Comparison of ENCODE assay signal across 16 cellular contexts in the genomic region with DNA sequence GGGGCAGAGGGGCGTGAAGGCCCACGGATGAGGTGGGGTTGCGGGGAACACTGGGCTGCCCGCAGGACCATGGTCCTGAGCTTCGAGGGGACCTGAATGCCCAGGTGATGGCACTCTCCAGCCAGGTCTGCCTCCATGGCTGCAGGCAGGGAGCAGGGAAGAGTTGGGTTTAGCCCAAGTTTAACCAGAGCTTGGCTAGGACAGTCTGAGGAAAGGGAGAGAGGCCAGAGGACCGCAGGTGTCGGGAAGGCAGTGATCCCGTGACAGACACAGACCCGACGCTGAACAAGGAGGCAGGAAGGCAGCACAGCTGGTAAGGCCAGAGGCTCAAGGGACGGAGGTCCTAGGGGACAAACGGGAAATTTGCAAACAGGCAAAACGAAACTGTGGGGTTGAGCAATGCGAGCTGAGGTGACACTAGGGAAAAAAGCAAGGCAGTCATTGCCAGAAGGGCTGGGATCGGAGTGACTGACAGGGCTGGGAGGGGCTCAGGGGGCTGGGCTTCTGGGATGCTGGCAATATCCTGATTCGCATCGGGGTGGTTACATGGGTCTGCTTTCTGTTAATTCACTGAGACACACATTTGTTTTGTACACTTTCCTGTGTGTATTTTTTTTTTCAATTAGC. TPM values are rescaled to one million over a fixed set of nuclear protein-coding genes. Genes with fewer than 3 reads are reported as not detected.
"Had no signal": no experiment of that assay in that cellular context is flagged by ENCODE, and none has a peak within 500 bp of the region (broad histone marks: within the 10 kb centered on the region; RNA-seq: fewer than 3 reads in every experiment).

No MANE protein-coding gene starts in this region.

- H3K27ac Mint-ChIP-seq: activated B cell treated with CpG ODN at 0.5 μM for 24 hours; activated naive CD4-positive, alpha-beta T cell treated with anti-CD3 and anti-CD28 coated beads, Interleukin-2, amount 50 U/mL, for 24 hours; brain; nephron; T-helper 1 cell treated with Interleukin-12 subunit alpha and Interleukin-12 subunit beta and Interleukin-4 antibody, amounts not matched to agents 30 μg/mL and 1 μg/mL, for 36 hours had no signal

- H3K9me3 Mint-ChIP-seq: activated B cell treated with CpG ODN at 0.5 μM for 24 hours; activated naive CD4-positive, alpha-beta T cell treated with anti-CD3 and anti-CD28 coated beads, Interleukin-2, amount 50 U/mL, for 24 hours; brain; immature natural killer cell; nephron; T-helper 1 cell treated with Interleukin-12 subunit alpha and Interleukin-12 subunit beta and Interleukin-4 antibody, amounts not matched to agents 30 μg/mL and 1 μg/mL, for 36 hours had no signal

- H3K9me3 ChIP-seq: ovary had no signal

- FAIRE-seq: endothelial cell of umbilical vein, small intestine had no signal

- H3K27me3 Mint-ChIP-seq: activated B cell treated with CpG ODN at 0.5 μM for 24 hours had no signal

- H3K4me1 Mint-ChIP-seq: activated naive CD4-positive, alpha-beta T cell treated with anti-CD3 and anti-CD28 coated beads, Interleukin-2, amount 50 U/mL, for 24 hours; brain had no signal

- DNase-seq: activated B cell treated with CpG ODN at 0.5 μM for 24 hours; activated CD4-positive, alpha-beta T cell treated with anti-CD3 and anti-CD28 coated beads, Interleukin-2, amount 50 U/mL, for 1 hour; activated effector memory CD4-positive, alpha-beta T cell treated with Interleukin-2 at 50 U/mL for 16 hours; foreskin keratinocyte; immature natural killer cell; mammary epithelial cell; ovary; small intestine had no signal

- H3K4me3 Mint-ChIP-seq: activated B cell treated with CpG ODN at 0.5 μM for 24 hours; activated naive CD4-positive, alpha-beta T cell treated with anti-CD3 and anti-CD28 coated beads, Interleukin-2, amount 50 U/mL, for 24 hours; brain; immature natural killer cell; nephron; T-helper 1 cell treated with Interleukin-12 subunit alpha and Interleukin-12 subunit beta and Interleukin-4 antibody, amounts not matched to agents 30 μg/mL and 1 μg/mL, for 36 hours had no signal

- H3K27me3 ChIP-seq: dorsolateral prefrontal cortex, foreskin keratinocyte, ovary had no signal

- ATAC-seq: foreskin keratinocyte had no signal

- H3K4me1 ChIP-seq: foreskin keratinocyte had no signal

- H3K27ac ChIP-seq: foreskin keratinocyte, ovary had no signal

- H3K36me3 ChIP-seq: ovary had no signal

- H3K4me3 ChIP-seq: dorsolateral prefrontal cortex, ovary had no signal

RNA-seq across cellular contexts. Expression of gene WDR38, which starts 33.7 kb away (rescaled TPM):
- total RNA-seq: activated B cell treated with CpG ODN at 0.5 μM for 24 hours; activated CD8-positive, alpha-beta memory T cell treated with anti-CD3 and anti-CD28 coated beads for 36 hours; endothelial cell of umbilical vein; foreskin keratinocyte; mammary epithelial cell; renal cortical epithelial cell had no signal
- polyA plus RNA-seq: endothelial cell of umbilical vein, foreskin keratinocyte, immature natural killer cell, mammary epithelial cell, ovary, small intestine had no signal
